Comparison of ENCODE assay signal across 14 cellular contexts in the genomic region with DNA sequence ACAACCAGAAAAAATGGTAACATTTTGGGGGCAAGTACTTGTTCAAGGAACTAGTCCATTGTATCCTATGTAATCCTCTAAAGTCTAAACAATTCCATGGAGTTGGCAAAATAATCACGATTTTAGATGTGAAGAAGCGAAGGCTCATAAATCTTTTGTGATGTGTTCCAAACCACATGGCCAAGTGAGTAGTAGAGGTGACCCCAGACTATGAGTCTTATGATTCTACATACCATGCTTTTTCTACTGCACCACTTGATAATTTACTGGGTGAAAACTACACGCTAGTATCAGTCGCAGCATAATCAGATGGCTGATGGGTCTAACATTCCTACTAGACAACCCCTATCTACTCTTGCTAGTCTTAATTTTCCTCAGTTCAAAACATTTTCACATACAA.
DNase-seq lines count a peak whose midpoint lies in the region; ATAC-seq and TF ChIP-seq lines count a peak whose summit lies in the region.
"Had no signal": no experiment of that assay in that cellular context is flagged by ENCODE, and none has a peak within 500 bp of the region (broad histone marks: within the 10 kb centered on the region; RNA-seq: fewer than 3 reads in every experiment).

No MANE protein-coding gene starts in this region.

- H3K4me1 ChIP-seq in GM23248 (ENCODE audit: insufficient read depth) = peaks cover 52% of the 10 kb centered on the region
- H3K4me1 ChIP-seq in SJSA1 (replicated peaks) = peaks cover 42% of the 10 kb centered on the region
- peaks cover 18% of the 10 kb centered on the region for H3K4me1 ChIP-seq in fibroblast of lung (ENCODE audit: control insufficient read depth, extremely low read depth, insufficient read depth, low read length)
- H3K4me1 ChIP-seq: BLaER1 had no signal

- DNase-seq in GM23248 = peak; percentile 6
- no peak for DNase-seq in SJSA1 (ENCODE audit: low read depth in 1 of 2, low spot score in 2 of 2)
- DNase-seq in fibroblast of lung (ENCODE audit: low read depth in 2 of 2) = peak in 1 of 2 donors; percentile 80
- DNase-seq in T-helper 2 cell treated with Interferon-gamma antibody and Interleukin-4, amounts not matched to agents 5 μg/mL and 100 μg/mL, for 36 hours (ENCODE audit: low spot score) = no peak
- no peak for DNase-seq in NCI-H1694 (lab: John Stamatoyannopoulos, UW)
- DNase-seq in CD4-positive, alpha-beta T cell = no peak
- DNase-seq: CD8-positive, alpha-beta T cell; H7; NCI-H2081 treated with DMSO at 0.1 percent for 48 hours; NCI-H774; SK-N-SH had no signal

- CTCF ChIA-PET in CD4-positive, alpha-beta T cell (lab: Charles Lee) = no interaction called here

- H3K9me3 ChIP-seq in GM23248 (ENCODE audit: low read depth) (no peaks in the 10 kb centered on the region), SJSA1 (replicated peaks) (no peaks in the 10 kb centered on the region), fibroblast of lung (ENCODE audit: control insufficient read depth, insufficient read depth, low read depth, low read length) (no peaks in the 10 kb centered on the region)
- H3K9me3 ChIP-seq in CD4-positive, alpha-beta T cell (ENCODE audit: control insufficient read depth, low read length) = no peaks in the 10 kb centered on the region
- H3K9me3 ChIP-seq: BLaER1, SK-N-SH had no signal

- H2AFZ ChIP-seq in GM23248 (no peak overlapping the region), fibroblast of lung (ENCODE audit: low read length) (no peak overlapping the region)

- no peaks in the 10 kb centered on the region for H3K9me3 Mint-ChIP-seq in nephron
- no peaks in the 10 kb centered on the region for H3K9me3 Mint-ChIP-seq in T-helper 2 cell treated with Interferon-gamma antibody and Interleukin-4, amounts not matched to agents 5 μg/mL and 100 μg/mL, for 36 hours
- no peaks in the 10 kb centered on the region for H3K9me3 Mint-ChIP-seq in CD4-positive, alpha-beta T cell
- H3K9me3 Mint-ChIP-seq: CD8-positive, alpha-beta T cell had no signal

- H4K20me1 ChIP-seq in GM23248 (ENCODE audit: insufficient read depth) (no peaks in the 10 kb centered on the region), fibroblast of lung (ENCODE audit: control insufficient read depth, extremely low read depth, insufficient read depth, low read length) (no peaks in the 10 kb centered on the region)
- H4K20me1 ChIP-seq: BLaER1 had no signal

- H3K27me3 ChIP-seq in GM23248 (replicated peaks; ENCODE audit: insufficient read depth) (no peaks in the 10 kb centered on the region), SJSA1 (replicated peaks) (no peaks in the 10 kb centered on the region), fibroblast of lung (ENCODE audit: control insufficient read depth, insufficient read depth, low read length) (no peaks in the 10 kb centered on the region)
- no peaks in the 10 kb centered on the region for H3K27me3 ChIP-seq in CD4-positive, alpha-beta T cell (ENCODE audit: control insufficient read depth, insufficient read depth, low read length)
- H3K27me3 ChIP-seq: BLaER1 had no signal

- intact Hi-C loops in CD4-positive, alpha-beta T cell (cut with DNase I, micrococcal nuclease) = no loop called here

- H3K9me2 ChIP-seq in GM23248 (ENCODE audit: insufficient read depth) = no peaks in the 10 kb centered on the region; the same call in 1 of the 2 replicates
- H3K9me2 ChIP-seq: SK-N-SH had no signal

- in situ Hi-C loops in GM23248 (cut with MboI) = no loop called here

- H3K27ac ChIP-seq in GM23248 = peak overlapping the region; percentile 45
- H3K27ac ChIP-seq in SJSA1 = peak overlapping the region; percentile 27; the same call in 1 of the 2 replicates
- peak overlapping the region; percentile 17 for H3K27ac ChIP-seq in fibroblast of lung (ENCODE audit: insufficient read depth, low read length)
- H3K27ac ChIP-seq in CD4-positive, alpha-beta T cell (ENCODE audit: low read depth, low read length) = no peak overlapping the region
- H3K27ac ChIP-seq: BLaER1 had no signal

- H3K36me3 ChIP-seq in GM23248 (ENCODE audit: low read depth) (no peaks in the 10 kb centered on the region), SJSA1 (no peaks in the 10 kb centered on the region), fibroblast of lung (ENCODE audit: control insufficient read depth, insufficient read depth, low read length) (no peaks in the 10 kb centered on the region)
- H3K36me3 ChIP-seq: BLaER1 had no signal

- H3F3A ChIP-seq in GM23248 (ENCODE audit: insufficient read depth) = peaks cover 34% of the 10 kb centered on the region

- no peaks in the 10 kb centered on the region for H3K27me3 Mint-ChIP-seq in nephron (ENCODE audit: low read depth)
- no peaks in the 10 kb centered on the region for H3K27me3 Mint-ChIP-seq in T-helper 2 cell treated with Interferon-gamma antibody and Interleukin-4, amounts not matched to agents 5 μg/mL and 100 μg/mL, for 36 hours (ENCODE audit: low read depth)
- H3K27me3 Mint-ChIP-seq in CD4-positive, alpha-beta T cell = no peaks in the 10 kb centered on the region

- no peak overlapping the region for H3K4me3 ChIP-seq in GM23248
- no peak overlapping the region for H3K4me3 ChIP-seq in SJSA1
- no peak overlapping the region for H3K4me3 ChIP-seq in fibroblast of lung (replicated peaks in 1 of 4; ENCODE audit: control extremely low read depth in 1 of 4, insufficient read depth in 1 of 4, low read depth in 3 of 4, low read length in 4 of 4)
- H3K4me3 ChIP-seq: BLaER1 had no signal

- POLR2A ChIA-PET in CD4-positive, alpha-beta T cell (lab: Charles Lee) = no interaction called here

- H3K27ac Mint-ChIP-seq in nephron = peak overlapping the region in 2 of 3 experiments; percentile 35 to 37
- no peak overlapping the region for H3K27ac Mint-ChIP-seq in T-helper 2 cell treated with Interferon-gamma antibody and Interleukin-4, amounts not matched to agents 5 μg/mL and 100 μg/mL, for 36 hours
- H3K27ac Mint-ChIP-seq in CD4-positive, alpha-beta T cell = no peak overlapping the region
- H3K27ac Mint-ChIP-seq: CD8-positive, alpha-beta T cell had no signal

- H3K79me2 ChIP-seq in GM23248 (ENCODE audit: insufficient read depth) = no peaks in the 10 kb centered on the region
- no peaks in the 10 kb centered on the region for H3K79me2 ChIP-seq in fibroblast of lung (ENCODE audit: control insufficient read depth, insufficient read depth, low read length)

- H3K9ac ChIP-seq in GM23248 (no peak overlapping the region), fibroblast of lung (ENCODE audit: insufficient read depth, low read length) (no peak overlapping the region)
- H3K9ac ChIP-seq: BLaER1 had no signal

- peaks cover 28% of the 10 kb centered on the region for H3K4me1 Mint-ChIP-seq in nephron
- no peaks in the 10 kb centered on the region for H3K4me1 Mint-ChIP-seq in T-helper 2 cell treated with Interferon-gamma antibody and Interleukin-4, amounts not matched to agents 5 μg/mL and 100 μg/mL, for 36 hours (ENCODE audit: low read depth)
- H3K4me1 Mint-ChIP-seq in CD4-positive, alpha-beta T cell (ENCODE audit: low read depth) = no peaks in the 10 kb centered on the region

- no peak overlapping the region for H3K4me3 Mint-ChIP-seq in nephron
- no peak overlapping the region for H3K4me3 Mint-ChIP-seq in T-helper 2 cell treated with Interferon-gamma antibody and Interleukin-4, amounts not matched to agents 5 μg/mL and 100 μg/mL, for 36 hours
- no peak overlapping the region for H3K4me3 Mint-ChIP-seq in CD4-positive, alpha-beta T cell
- H3K4me3 Mint-ChIP-seq: CD8-positive, alpha-beta T cell had no signal

- no peak for ATAC-seq in CD4-positive, alpha-beta T cell (ENCODE audit: poor library complexity)
- no peak for ATAC-seq in HG03378 (IDR thresholded peaks at IDR 0.05; ENCODE audit: unreplicated experiment)
- ATAC-seq: CD8-positive, alpha-beta T cell had no signal

- TF ChIP-seq CTCF in fibroblast of lung (conservative IDR thresholded peaks at IDR 0.05 in 1 of 2, IDR thresholded peaks at IDR 0.05 in 1 of 2; ENCODE audit: low read depth in 1 of 2, low read length in 2 of 2) (no peak), nephron (IDR thresholded peaks at IDR 0.05; ENCODE audit: unreplicated experiment in 3 of 3) (no peak)
- TF ChIP-seq CTCF in CD4-positive, alpha-beta T cell (IDR thresholded peaks at IDR 0.05) = no peak

- H3K36me3 Mint-ChIP-seq in nephron (ENCODE audit: low read depth) = no peaks in the 10 kb centered on the region
- no peaks in the 10 kb centered on the region for H3K36me3 Mint-ChIP-seq in T-helper 2 cell treated with Interferon-gamma antibody and Interleukin-4, amounts not matched to agents 5 μg/mL and 100 μg/mL, for 36 hours (ENCODE audit: low read depth)
- no peaks in the 10 kb centered on the region for H3K36me3 Mint-ChIP-seq in CD4-positive, alpha-beta T cell (ENCODE audit: low read depth)
- H3K36me3 Mint-ChIP-seq: CD8-positive, alpha-beta T cell had no signal

- 93 to 94% methylated on average over 4 of the region's 4 CpGs for WGBS in GM23248 (ENCODE audit: low coverage in 1 of 2, low lambda C conversion rate in 2 of 2, missing lambda C conversion rate in 2 of 2), 2 experiments

- H3K4me2 ChIP-seq in GM23248 (ENCODE audit: unreplicated experiment) (peak overlapping the region; percentile 34), fibroblast of lung (ENCODE audit: extremely low read depth, insufficient read depth, low read length) (no peak overlapping the region)
- H3K4me2 ChIP-seq: BLaER1 had no signal

Comparison
In these comparisons a context has a peak if more than half of its experiments do, and no peak if none do; other contexts are left out.
1. H3K27ac Mint-ChIP-seq: peak in nephron (2 of 3); none in T-helper 2 cell treated with Interferon-gamma antibody and Interleukin-4, amounts not matched to agents 5 μg/mL and 100 μg/mL, for 36 hours (single experiment) and CD4-positive, alpha-beta T cell (single experiment).